1 cellular context compared by ENCODE assay signal in genomic region chr5:115579216-115579615, GRCh38.
TF ChIP-seq lines count a peak whose summit lies in the region.

No MANE protein-coding gene starts in this region.

TF ChIP-seq in SK-N-SH treated with all-trans-retinoic acid at 6 μM for 48 hours, 23 proteins besides CTCF, POLR2A, EP300 and RAD21:
- TF ChIP-seq, protein P1, sequence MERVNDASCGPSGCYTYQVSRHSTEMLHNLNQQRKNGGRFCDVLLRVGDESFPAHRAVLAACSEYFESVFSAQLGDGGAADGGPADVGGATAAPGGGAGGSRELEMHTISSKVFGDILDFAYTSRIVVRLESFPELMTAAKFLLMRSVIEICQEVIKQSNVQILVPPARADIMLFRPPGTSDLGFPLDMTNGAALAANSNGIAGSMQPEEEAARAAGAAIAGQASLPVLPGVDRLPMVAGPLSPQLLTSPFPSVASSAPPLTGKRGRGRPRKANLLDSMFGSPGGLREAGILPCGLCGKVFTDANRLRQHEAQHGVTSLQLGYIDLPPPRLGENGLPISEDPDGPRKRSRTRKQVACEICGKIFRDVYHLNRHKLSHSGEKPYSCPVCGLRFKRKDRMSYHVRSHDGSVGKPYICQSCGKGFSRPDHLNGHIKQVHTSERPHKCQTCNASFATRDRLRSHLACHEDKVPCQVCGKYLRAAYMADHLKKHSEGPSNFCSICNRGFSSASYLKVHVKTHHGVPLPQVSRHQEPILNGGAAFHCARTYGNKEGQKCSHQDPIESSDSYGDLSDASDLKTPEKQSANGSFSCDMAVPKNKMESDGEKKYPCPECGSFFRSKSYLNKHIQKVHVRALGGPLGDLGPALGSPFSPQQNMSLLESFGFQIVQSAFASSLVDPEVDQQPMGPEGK (CRISPR knock-in tag; IDR thresholded peaks at IDR 0.05; ENCODE audit: borderline replicate concordance), result no peak
- no peak for TF ChIP-seq OSR1 (CRISPR knock-in tag; IDR thresholded peaks at IDR 0.05)
- TF ChIP-seq ZNF8 (CRISPR knock-in tag; IDR thresholded peaks at IDR 0.05), result no peak
- TF ChIP-seq, protein P2, sequence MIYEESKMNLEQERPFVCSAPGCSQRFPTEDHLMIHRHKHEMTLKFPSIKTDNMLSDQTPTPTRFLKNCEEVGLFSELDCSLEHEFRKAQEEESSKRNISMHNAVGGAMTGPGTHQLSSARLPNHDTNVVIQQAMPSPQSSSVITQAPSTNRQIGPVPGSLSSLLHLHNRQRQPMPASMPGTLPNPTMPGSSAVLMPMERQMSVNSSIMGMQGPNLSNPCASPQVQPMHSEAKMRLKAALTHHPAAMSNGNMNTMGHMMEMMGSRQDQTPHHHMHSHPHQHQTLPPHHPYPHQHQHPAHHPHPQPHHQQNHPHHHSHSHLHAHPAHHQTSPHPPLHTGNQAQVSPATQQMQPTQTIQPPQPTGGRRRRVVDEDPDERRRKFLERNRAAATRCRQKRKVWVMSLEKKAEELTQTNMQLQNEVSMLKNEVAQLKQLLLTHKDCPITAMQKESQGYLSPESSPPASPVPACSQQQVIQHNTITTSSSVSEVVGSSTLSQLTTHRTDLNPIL (CRISPR knock-in tag; IDR thresholded peaks at IDR 0.05; ENCODE audit: low read depth), result no peak
- no peak for TF ChIP-seq RARB (CRISPR knock-in tag; IDR thresholded peaks at IDR 0.05)
- no peak for TF ChIP-seq BACH2 (CRISPR knock-in tag; IDR thresholded peaks at IDR 0.05; ENCODE audit: borderline replicate concordance)
- no peak for TF ChIP-seq ISL1 (CRISPR knock-in tag; IDR thresholded peaks at IDR 0.05)
- TF ChIP-seq CSRNP3 (CRISPR knock-in tag; IDR thresholded peaks at IDR 0.05), result no peak
